Comparison of ENCODE assay signal across 8 cellular contexts in genomic region chr12:6285063-6285477, GRCh38. TPM values are rescaled to one million over a fixed set of nuclear protein-coding genes. Genes with fewer than 3 reads are reported as not detected.
DNase-seq lines count a peak whose midpoint lies in the region; ATAC-seq and TF ChIP-seq lines count a peak whose summit lies in the region.

No MANE protein-coding gene starts in this region.

- H3F3A ChIP-seq in neural progenitor cell (ENCODE audit: low read depth): peaks cover 2% of the 10 kb centered on the region

- H3K4me1 ChIP-seq in fibroblast of lung (ENCODE audit: control insufficient read depth, extremely low read depth, insufficient read depth, low read length): peaks cover 28% of the 10 kb centered on the region
- H3K4me1 ChIP-seq in neural progenitor cell: no peaks in the 10 kb centered on the region
- no peaks in the 10 kb centered on the region for H3K4me1 ChIP-seq in testis

- peaks cover 24% of the 10 kb centered on the region for H3K27me3 Mint-ChIP-seq in neural progenitor cell (ENCODE audit: insufficient read depth, low read depth)

- peak overlapping the region; percentile 65 for H3K27ac Mint-ChIP-seq in neural progenitor cell

- H3K27me3 ChIP-seq in fibroblast of lung (ENCODE audit: control insufficient read depth, insufficient read depth, low read length): no peaks in the 10 kb centered on the region
- peaks cover 3% of the 10 kb centered on the region for H3K27me3 ChIP-seq in neural progenitor cell
- H3K27me3 ChIP-seq in testis: no peaks in the 10 kb centered on the region

- DNase-seq in GM04504 (ENCODE audit: low read depth) (peak; percentile 40), HuH-7 (ENCODE audit: low spot score) (peak; percentile 90), OCI-M2 (lab: John Stamatoyannopoulos, UW; ENCODE audit: unreplicated experiment) (peak; percentile 33), fibroblast of lung (ENCODE audit: low read depth in 2 of 2) (peak; percentile 46 to 83), neural progenitor cell (ENCODE audit: low spot score) (peak; percentile 86), testis (peak; percentile 73)
- DNase-seq in activated T-cell treated with anti-CD3 and anti-CD28 coated beads, Interleukin-2, amount 50 U/mL, for 1 hour: peak; percentile 59

- H3K4me3 ChIP-seq in fibroblast of lung (replicated peaks in 1 of 4; ENCODE audit: control extremely low read depth in 1 of 4, insufficient read depth in 1 of 4, low read depth in 3 of 4, low read length in 4 of 4) (no peak overlapping the region), neural progenitor cell (no peak overlapping the region), testis (no peak overlapping the region)

- no peak for TF ChIP-seq POLR2A in testis (IDR thresholded peaks at IDR 0.05)

- no peak for ATAC-seq in GM21390 (IDR thresholded peaks at IDR 0.05; ENCODE audit: unreplicated experiment)

- intact Hi-C loops in testis (cut with DNase I; ENCODE audit: low total_unique reads): no loop called here

- H3K36me3 Mint-ChIP-seq in neural progenitor cell: peaks cover 6% of the 10 kb centered on the region

- H3K4me1 Mint-ChIP-seq in neural progenitor cell: peaks cover 36% of the 10 kb centered on the region

- H3K4me2 ChIP-seq in fibroblast of lung (ENCODE audit: extremely low read depth, insufficient read depth, low read length) (no peak overlapping the region), neural progenitor cell (no peak overlapping the region)

- H3K79me2 ChIP-seq in fibroblast of lung (ENCODE audit: control insufficient read depth, insufficient read depth, low read length): no peaks in the 10 kb centered on the region
- H3K79me2 ChIP-seq in neural progenitor cell (ENCODE audit: low read depth): no peaks in the 10 kb centered on the region

- peak; percentile 86 to 92 for TF ChIP-seq CTCF in fibroblast of lung (conservative IDR thresholded peaks at IDR 0.05 in 1 of 2, IDR thresholded peaks at IDR 0.05 in 1 of 2; ENCODE audit: low read depth in 1 of 2, low read length in 2 of 2)
- peak; percentile 91 for TF ChIP-seq CTCF in neural progenitor cell (IDR thresholded peaks at IDR 0.05)
- TF ChIP-seq CTCF in testis (IDR thresholded peaks at IDR 0.05): peak; percentile 84 to 94 (median 87)

- H3K27ac ChIP-seq in fibroblast of lung (ENCODE audit: insufficient read depth, low read length) (peak overlapping the region; percentile 59), neural progenitor cell (no peak overlapping the region), testis (no peak overlapping the region)

- H4K20me1 ChIP-seq in fibroblast of lung (ENCODE audit: control insufficient read depth, extremely low read depth, insufficient read depth, low read length): no peaks in the 10 kb centered on the region
- no peaks in the 10 kb centered on the region for H4K20me1 ChIP-seq in neural progenitor cell (ENCODE audit: low read depth)

- peaks cover 16% of the 10 kb centered on the region for H3K9me3 Mint-ChIP-seq in neural progenitor cell

- H2AFZ ChIP-seq in fibroblast of lung (ENCODE audit: low read length) (peak overlapping the region; percentile 31), neural progenitor cell (replicated peaks) (peak overlapping the region; percentile 78)

- 7 to 16% methylated on average over 8 of the region's 8 CpGs for WGBS in testis, 2 donors

- no peaks in the 10 kb centered on the region for H3K36me3 ChIP-seq in fibroblast of lung (ENCODE audit: control insufficient read depth, insufficient read depth, low read length)
- H3K36me3 ChIP-seq in neural progenitor cell: no peaks in the 10 kb centered on the region
- H3K36me3 ChIP-seq in testis (ENCODE audit: low read depth, missing control alignments): no peaks in the 10 kb centered on the region

- H3K9ac ChIP-seq in fibroblast of lung (ENCODE audit: insufficient read depth, low read length) (no peak overlapping the region), neural progenitor cell (no peak overlapping the region)

- peak overlapping the region; percentile 42 for H3K4me3 Mint-ChIP-seq in neural progenitor cell

- no peaks in the 10 kb centered on the region for H3K9me3 ChIP-seq in fibroblast of lung (ENCODE audit: control insufficient read depth, insufficient read depth, low read depth, low read length)
- no peaks in the 10 kb centered on the region for H3K9me3 ChIP-seq in neural progenitor cell (ENCODE audit: low read depth)
- no peaks in the 10 kb centered on the region for H3K9me3 ChIP-seq in testis

RNA-seq across cellular contexts. Expression of gene PLEKHG6, which starts 25.4 kb away (rescaled TPM):
- total RNA-seq in fibroblast of lung (under 0.01 and 0.50 TPM in 2 replicates), neural progenitor cell (ENCODE audit: low replicate concordance) (0.86 and 1.7 TPM in 2 replicates), testis (1 to 10 TPM in 1 of 2 donors, under 1 TPM in 1; 0.87 to 2.0 TPM)
- polyA plus RNA-seq in fibroblast of lung (0.07 and 0.26 TPM in 2 replicates), testis (ENCODE audit: insufficient read depth, low read depth, low replicate concordance) (2.2 TPM)
- 0.16 and 1.1 TPM in 2 replicates for polyA plus RNA-seq in fibroblast of lung (2012)
- 3.8 TPM in 1 of 2 replicates, not detected in the other for polyA minus RNA-seq in fibroblast of lung (ENCODE audit: low replicate concordance)

RNA-seq across cellular contexts. Expression of gene TNFRSF1A, which starts 56.8 kb away (rescaled TPM):
- total RNA-seq in fibroblast of lung: 141 and 157 TPM in 2 replicates
- 182 and 257 TPM in 2 replicates for polyA plus RNA-seq in fibroblast of lung
- polyA plus RNA-seq in fibroblast of lung (2012): 146 and 182 TPM in 2 replicates
- 357 and 498 TPM in 2 replicates for polyA minus RNA-seq in fibroblast of lung (ENCODE audit: low replicate concordance)
- total RNA-seq in neural progenitor cell (ENCODE audit: low replicate concordance): 21.8 and 24.7 TPM in 2 replicates
- total RNA-seq in testis: 100 to 1,000 TPM in 1 of 2 donors, 10 to 100 TPM in 1; 94.6 to 106 TPM
- polyA plus RNA-seq in testis (ENCODE audit: insufficient read depth, low read depth, low replicate concordance): 59.8 TPM

Comparison
In these comparisons a context has a peak if more than half of its experiments do, and no peak if none do; other contexts are left out.
1. DNase-seq: peak in every context shown above with its lines; median percentile 90 in HuH-7; 86 in neural progenitor cell; 73 in testis; 64 in fibroblast of lung; 59 in activated T-cell treated with anti-CD3 and anti-CD28 coated beads, Interleukin-2, amount 50 U/mL, for 1 hour; 40 in GM04504; 33 in OCI-M2.